Comparison of ENCODE assay signal across 15 cellular contexts in genomic region chr13:35884211-35884610, GRCh38.
DNase-seq lines count a peak whose midpoint lies in the region; FAIRE-seq and TF ChIP-seq lines count a peak whose summit lies in the region.
"Had no signal": no experiment of that assay in that cellular context is flagged by ENCODE, and none has a peak within 500 bp of the region (broad histone marks: within the 10 kb centered on the region; RNA-seq: fewer than 3 reads in every experiment).

No MANE protein-coding gene starts in this region.

- no peaks in the 10 kb centered on the region for H3K27me3 Mint-ChIP-seq in astrocyte (ENCODE audit: low read depth, unreplicated experiment)
- H3K27me3 Mint-ChIP-seq: CD8-positive, alpha-beta memory T cell had no signal

- H3K9me3 ChIP-seq in astrocyte (ENCODE audit: insufficient read depth, low read depth, low read length) = no peaks in the 10 kb centered on the region
- no peaks in the 10 kb centered on the region for H3K9me3 ChIP-seq in vagina
- H3K9me3 ChIP-seq in transverse colon = no peaks in the 10 kb centered on the region
- H3K9me3 ChIP-seq: A549, BLaER1, Caco-2 had no signal

- TF ChIP-seq CTCF in astrocyte (IDR thresholded peaks at IDR 0.05; ENCODE audit: insufficient read depth, low read depth, low read length) (no peak), fibroblast of villous mesenchyme (IDR thresholded peaks at IDR 0.05; ENCODE audit: insufficient read depth, low read depth, low read length) (no peak), vagina (IDR thresholded peaks at IDR 0.05) (no peak), transverse colon (IDR thresholded peaks at IDR 0.05) (no peak)

- no peaks in the 10 kb centered on the region for H3K79me2 ChIP-seq in astrocyte (ENCODE audit: insufficient read depth, low read length)

- intact Hi-C loops in vagina (cut with DNase I) = no loop called here
- intact Hi-C loops in transverse colon (cut with DNase I; ENCODE audit: low total_unique reads) = no loop called here

- no peak overlapping the region for H3K27ac Mint-ChIP-seq in astrocyte (ENCODE audit: unreplicated experiment)
- H3K27ac Mint-ChIP-seq: CD8-positive, alpha-beta memory T cell had no signal

- peaks cover 4% of the 10 kb centered on the region for H3K9me3 Mint-ChIP-seq in astrocyte (ENCODE audit: unreplicated experiment)

- FAIRE-seq in astrocyte (lab: Jason Lieb, UNC) = peak; percentile 20
- FAIRE-seq: A549, H54 had no signal

- H3K9ac ChIP-seq in astrocyte (ENCODE audit: low read length) = no peak overlapping the region
- H3K9ac ChIP-seq: BLaER1 had no signal

- H3K27ac ChIP-seq in astrocyte (ENCODE audit: low read depth, low read length) (no peak overlapping the region), vagina (peak overlapping the region; percentile 7), transverse colon (no peak overlapping the region)
- H3K27ac ChIP-seq: A549, BLaER1 had no signal

- no peaks in the 10 kb centered on the region for H3K36me3 ChIP-seq in astrocyte (ENCODE audit: insufficient read depth, low read length)
- H3K36me3 ChIP-seq in vagina = no peaks in the 10 kb centered on the region
- H3K36me3 ChIP-seq in transverse colon = no peaks in the 10 kb centered on the region
- H3K36me3 ChIP-seq: BLaER1 had no signal

- no peak for TF ChIP-seq EP300 in transverse colon (IDR thresholded peaks at IDR 0.05; ENCODE audit: low read depth)

- DNase-seq in SK-N-DZ (ENCODE audit: low spot score) (peak; percentile 59), astrocyte (ENCODE audit: low read depth) (no peak), fibroblast of villous mesenchyme (ENCODE audit: low read depth) (peak; percentile 52), vagina (ENCODE audit: extremely low spot score in 2 of 2) (no peak), transverse colon (no peak), kidney tubule cell (ENCODE audit: low spot score) (no peak)
- no peak for DNase-seq in effector CD8-positive, alpha-beta T cell (lab: John Stamatoyannopoulos, UW)
- DNase-seq: AML-193; Caco-2; CD8-positive, alpha-beta memory T cell; DND-41; GF-D8 had no signal

- in situ Hi-C loops in transverse colon (cut with MboI; ENCODE audit: low pct_ligation_motif_present in 1 of 4, low pct_unique_long_range_greater_than_20kb in 1 of 4, low sequenced_read_pairs in 3 of 4) = no loop called here

- no peak overlapping the region for H3K4me3 Mint-ChIP-seq in astrocyte (ENCODE audit: unreplicated experiment)
- H3K4me3 Mint-ChIP-seq: CD8-positive, alpha-beta memory T cell had no signal

- H3K4me3 ChIP-seq in astrocyte (ENCODE audit: insufficient read depth, low read depth, low read length) = no peak overlapping the region
- H3K4me3 ChIP-seq in fibroblast of villous mesenchyme (ENCODE audit: low read depth, low read length) = no peak overlapping the region
- no peak overlapping the region for H3K4me3 ChIP-seq in vagina
- no peak overlapping the region for H3K4me3 ChIP-seq in transverse colon
- H3K4me3 ChIP-seq: A549, BLaER1 had no signal

- H3K4me2 ChIP-seq in astrocyte (ENCODE audit: low read length) = no peak overlapping the region
- H3K4me2 ChIP-seq: A549, BLaER1 had no signal

- TF ChIP-seq POLR2A in vagina (IDR thresholded peaks at IDR 0.05) (no peak), transverse colon (IDR thresholded peaks at IDR 0.05) (no peak)

- no peaks in the 10 kb centered on the region for H3K4me1 Mint-ChIP-seq in astrocyte (ENCODE audit: low read depth, unreplicated experiment)
- H3K4me1 Mint-ChIP-seq: CD8-positive, alpha-beta memory T cell had no signal

- WGBS in transverse colon (ENCODE audit: low coverage in 1 of 2), 2 donors = 60 to 64% methylated on average over 1 of the region's 1 CpG

- H2AFZ ChIP-seq in astrocyte (ENCODE audit: low read depth, low read length) = no peak overlapping the region

- no peaks in the 10 kb centered on the region for H3K36me3 Mint-ChIP-seq in astrocyte (ENCODE audit: low read depth, unreplicated experiment)

- H3K27me3 ChIP-seq in astrocyte (ENCODE audit: insufficient read depth, low read length) = no peaks in the 10 kb centered on the region
- H3K27me3 ChIP-seq in vagina = no peaks in the 10 kb centered on the region
- H3K27me3 ChIP-seq in transverse colon = no peaks in the 10 kb centered on the region
- H3K27me3 ChIP-seq: BLaER1 had no signal

- H4K20me1 ChIP-seq in astrocyte (ENCODE audit: insufficient read depth, low read length) = no peaks in the 10 kb centered on the region
- H4K20me1 ChIP-seq: BLaER1 had no signal

- H3K4me1 ChIP-seq in astrocyte (ENCODE audit: insufficient read depth, low read length) (peaks cover 11% of the 10 kb centered on the region), vagina (peaks cover 5% of the 10 kb centered on the region), transverse colon (no peaks in the 10 kb centered on the region)
- H3K4me1 ChIP-seq: A549, BLaER1, Caco-2 had no signal

Comparison
In these comparisons a context has a peak if more than half of its experiments do, and no peak if none do; other contexts are left out.
1. DNase-seq: peak in SK-N-DZ (single experiment) and fibroblast of villous mesenchyme (single experiment); none in astrocyte (single experiment), vagina (0 of 2), transverse colon (single experiment), effector CD8-positive, alpha-beta T cell (single experiment) and kidney tubule cell (single experiment).